ENCODE assay signal across 20 cellular contexts in the genomic region with DNA sequence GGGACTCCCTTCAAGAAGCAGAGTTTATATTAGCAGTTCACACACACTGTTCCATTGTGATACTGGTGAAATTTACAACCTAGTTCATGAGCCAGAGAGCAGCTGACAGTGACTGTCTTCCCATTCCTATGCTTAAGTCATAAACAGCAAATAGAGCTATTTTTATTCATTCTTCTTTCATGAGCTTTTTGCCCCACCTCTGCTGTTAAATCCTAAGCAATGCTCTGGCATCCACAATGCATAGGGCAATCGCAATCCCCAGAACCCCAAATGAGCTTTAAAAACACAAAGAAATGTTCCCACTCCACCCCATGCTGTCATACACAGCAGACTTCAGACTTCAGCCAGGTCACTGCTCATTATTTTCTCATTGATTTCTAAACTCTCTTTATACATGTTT.
DNase-seq lines count a peak whose midpoint lies in the region; ATAC-seq, FAIRE-seq and TF ChIP-seq lines count a peak whose summit lies in the region.
"Had no signal": no experiment of that assay in that cellular context is flagged by ENCODE, and none has a peak within 500 bp of the region (broad histone marks: within the 10 kb centered on the region; RNA-seq: fewer than 3 reads in every experiment).

No MANE protein-coding gene starts in this region.

- peak overlapping the region; percentile 27 for H3K4me3 Mint-ChIP-seq in nephron progenitor cell
- H3K4me3 Mint-ChIP-seq: activated T-cell treated with anti-CD3 and anti-CD28 coated beads, Interleukin-2, amount 50 U/mL, for 4 hours had no signal

- H3K4ac ChIP-seq in IMR-90 (ENCODE audit: low read depth, low read length) (no peak overlapping the region), H1 (replicated peaks; ENCODE audit: insufficient read length, low read depth, low read length) (no peak overlapping the region)

- intact Hi-C loops in IMR-90 (cut with micrococcal nuclease): no loop called here
- intact Hi-C loops in heart right ventricle (cut with DNase I): loop anchor here in 6 of 10 donors (5.0 to 10.0 kb wide), 6 partner anchors 85 to 555 kb away; no protein-coding TSS in a partner anchor
- intact Hi-C loops in spleen (cut with DNase I; ENCODE audit: low total_unique reads): loop anchor here (10.0 kb wide), 1 partner anchor 65 kb away; no protein-coding TSS in a partner anchor

- no peak overlapping the region for H2AFZ ChIP-seq in IMR-90 (replicated peaks; ENCODE audit: low read length, poor library complexity)
- 0 out of 2 replicates have a peak overlapping the region, but pooled peaks have one; percentile 40 for H2AFZ ChIP-seq in H1 (ENCODE audit: low read length)

- no peak overlapping the region for H3K56ac ChIP-seq in IMR-90 (ENCODE audit: extremely low read depth, insufficient read depth, low read length)
- H3K56ac ChIP-seq in H1 (replicated peaks; ENCODE audit: insufficient read length, low read depth, low read length): no peak overlapping the region

- H3K4me2 ChIP-seq in IMR-90 (ENCODE audit: low read depth, low read length) (no peak overlapping the region), H1 (ENCODE audit: insufficient read depth in 1 of 2, low read depth in 2 of 2, low read length in 2 of 2) (no peak overlapping the region)
- H3K4me2 ChIP-seq: BLaER1 had no signal

- H3K27me3 Mint-ChIP-seq in nephron progenitor cell (ENCODE audit: low read depth, poor library complexity): no peaks in the 10 kb centered on the region

- H3K9me1 ChIP-seq in IMR-90 (ENCODE audit: insufficient read depth, low read length): no peaks in the 10 kb centered on the region

- H2BK120ac ChIP-seq in IMR-90 (ENCODE audit: low read depth, low read length) (no peak overlapping the region), H1 (replicated peaks; ENCODE audit: low read depth, low read length) (no peak overlapping the region)

- no peak overlapping the region for H3K23ac ChIP-seq in IMR-90 (ENCODE audit: low read depth, low read length)
- H3K23ac ChIP-seq in H1 (ENCODE audit: insufficient read length): no peak overlapping the region

- H3K14ac ChIP-seq in IMR-90 (replicated peaks; ENCODE audit: low read depth, low read length) (no peak overlapping the region), H1 (ENCODE audit: insufficient read length) (no peak overlapping the region)

- no TSS peak for BruUV-seq in IMR-90 (replicated peaks; lab: Mats Ljungman, UMichigan)

- no peaks in the 10 kb centered on the region for H3K79me1 ChIP-seq in IMR-90 (ENCODE audit: low read depth in 1 of 2, low read length in 2 of 2)
- no peaks in the 10 kb centered on the region for H3K79me1 ChIP-seq in H1 (ENCODE audit: low read depth, low read length)

- no peaks in the 10 kb centered on the region for H3K23me2 ChIP-seq in H1 (ENCODE audit: low read depth, low read length)

- H4K20me1 ChIP-seq in IMR-90 (ENCODE audit: insufficient read depth, low read length) (no peaks in the 10 kb centered on the region), H1 (replicated peaks in 1 of 2; ENCODE audit: control insufficient read depth in 1 of 2, insufficient read depth in 2 of 2, low read length in 2 of 2) (no peaks in the 10 kb centered on the region)
- H4K20me1 ChIP-seq: BLaER1 had no signal

- H3K18ac ChIP-seq in IMR-90 (ENCODE audit: low read depth, low read length): no peak overlapping the region
- no peak overlapping the region for H3K18ac ChIP-seq in H1 (ENCODE audit: extremely low read depth, low read length)

- H3K27ac ChIP-seq in IMR-90 (ENCODE audit: insufficient read depth, low read length): no peak overlapping the region
- H3K27ac ChIP-seq in H1 (ENCODE audit: low read depth, low read length): no peak overlapping the region
- no peak overlapping the region for H3K27ac ChIP-seq in heart right ventricle
- no peak overlapping the region for H3K27ac ChIP-seq in spleen
- H3K27ac ChIP-seq: BLaER1, coronary artery, Peyer's patch had no signal

- DNase-seq in AG20443 (ENCODE audit: low spot score) (peak; percentile 85), IMR-90 (peak; percentile 35), H1 (ENCODE audit: low read depth in 1 of 2, low spot score in 2 of 2) (no peak), nephron progenitor cell (no peak), heart right ventricle (no peak), NCI-H1092 (lab: John Stamatoyannopoulos, UW) (no peak), H7 (no peak), spleen (no peak)
- DNase-seq: activated CD4-positive, alpha-beta T cell treated with anti-CD3 and anti-CD28 coated beads for 48 hours; activated T-cell treated with anti-CD3 and anti-CD28 coated beads, Interleukin-2, amount 50 U/mL, for 4 hours; amniotic stem cell; DND-41; NCI-H146; NCI-H510A; occipital lobe; Peyer's patch; T-helper 9 cell had no signal

- no peaks in the 10 kb centered on the region for H3K36me3 ChIP-seq in IMR-90 (ENCODE audit: control insufficient read depth, insufficient read depth, low read length)
- H3K36me3 ChIP-seq in H1 (ENCODE audit: control insufficient read depth in 2 of 4, insufficient read depth in 4 of 4, low read length in 3 of 4): no peaks in the 10 kb centered on the region
- no peaks in the 10 kb centered on the region for H3K36me3 ChIP-seq in heart right ventricle
- H3K36me3 ChIP-seq in H7 (replicated peaks; ENCODE audit: control insufficient read depth, insufficient read depth, low read length): no peaks in the 10 kb centered on the region
- no peaks in the 10 kb centered on the region for H3K36me3 ChIP-seq in spleen
- H3K36me3 ChIP-seq: BLaER1, Peyer's patch had no signal

- FAIRE-seq in H1 (lab: Jason Lieb, UNC): no peak

- TF ChIP-seq EP300 in H1 (IDR thresholded peaks at IDR 0.05; ENCODE audit: borderline replicate concordance in 1 of 2, low read depth in 2 of 2, low read length in 2 of 2): no peak

- H2BK5ac ChIP-seq in IMR-90 (ENCODE audit: low read depth, low read length, poor library complexity, severe bottlenecking): no peak overlapping the region
- H2BK5ac ChIP-seq in H1 (ENCODE audit: low read depth, low read length): no peak overlapping the region

- H3K4me3 ChIP-seq in IMR-90 (ENCODE audit: insufficient read depth, low read depth, low read length) (no peak overlapping the region), H1 (ENCODE audit: extremely low read depth in 1 of 4, insufficient read depth in 2 of 4, low read depth in 3 of 4, low read length in 4 of 4) (no peak overlapping the region), heart right ventricle (no peak overlapping the region), H7 (ENCODE audit: insufficient read depth, low read depth, low read length) (no peak overlapping the region), spleen (no peak overlapping the region)
- H3K4me3 ChIP-seq: BLaER1, coronary artery, Peyer's patch had no signal

- CTCF ChIA-PET in IMR-90 (lab: Yijun Ruan, JAX): interaction anchor here (1.2 kb wide), 1 partner anchor 351 kb away, joined by 4 read pairs; no protein-coding TSS in a partner anchor
- CTCF ChIA-PET in H1 (lab: Charles Lee; ENCODE audit: partially characterized antibody): interaction anchor here (0.6 to 2.5 kb wide), 10 partner anchors 9 to 450 kb away, joined by 3 to 13 read pairs (median 5); no protein-coding TSS in a partner anchor

- H3K4me1 Mint-ChIP-seq in nephron progenitor cell: peaks cover 43% of the 10 kb centered on the region

- H2BK15ac ChIP-seq in IMR-90 (ENCODE audit: low read depth, low read length) (no peak overlapping the region), H1 (ENCODE audit: low read length) (no peak overlapping the region)

- WGBS in IMR-90 (ENCODE audit: extremely low coverage in 2 of 2, insufficient read length in 1 of 2), 2 experiments: 100% methylated on average over 1 of the region's 1 CpG; no CpG with 5 or more reads in 1 of the 2 experiments
- WGBS in H1 (ENCODE audit: extremely low coverage in 1 of 2, insufficient coverage in 1 of 2, insufficient read length in 1 of 2, insufficient replicate concordance in 2 of 2, low coverage in 1 of 2, low lambda C conversion rate in 2 of 2, missing lambda C conversion rate in 1 of 2), 2 experiments: 83% methylated on average over 1 of the region's 1 CpG; no CpG with 5 or more reads in 1 of the 2 experiments
- WGBS in heart right ventricle, 2 donors: 76 to 91% methylated on average over 1 of the region's 1 CpG
- WGBS in spleen, 5 donors: 83 to 91% (median 87%) methylated on average over 1 of the region's 1 CpG

- POLR2A ChIA-PET in IMR-90 (lab: Charles Lee; ENCODE audit: unreplicated experiment) (no interaction called here), H1 (lab: Charles Lee; ENCODE audit: partially characterized antibody) (no interaction called here)

- H2BK20ac ChIP-seq in IMR-90 (ENCODE audit: low read depth, low read length) (no peak overlapping the region), H1 (ENCODE audit: low read length) (no peak overlapping the region)

- TF ChIP-seq POLR2A in IMR-90 (IDR thresholded peaks at IDR 0.05; ENCODE audit: low read depth, low read length) (no peak), H1 (IDR thresholded peaks at IDR 0.05; ENCODE audit: control extremely low read depth in 1 of 2, low read depth in 2 of 2, low read length in 2 of 2) (no peak), spleen (IDR thresholded peaks at IDR 0.05) (no peak)

- peak overlapping the region; percentile 74 for H3K27ac Mint-ChIP-seq in nephron progenitor cell

- H2BK12ac ChIP-seq in H1 (ENCODE audit: low read depth, low read length): no peak overlapping the region

- no peak overlapping the region for H4K5ac ChIP-seq in IMR-90 (ENCODE audit: low read depth, low read length)
- no peak overlapping the region for H4K5ac ChIP-seq in H1 (ENCODE audit: insufficient read length, low read depth, low read length)

- dilution Hi-C loops in IMR-90 (cut with HindIII; ENCODE audit: low sequenced_read_pairs, unreplicated experiment): no loop called here

- H4K91ac ChIP-seq in IMR-90 (ENCODE audit: insufficient read depth, low read depth, low read length): no peak overlapping the region
- H4K91ac ChIP-seq in H1 (replicated peaks; ENCODE audit: insufficient read length, low read length): no peak overlapping the region

- in situ Hi-C loops in IMR-90 (cut with MboI; ENCODE audit: low sequenced_read_pairs): loop anchor here (10.0 kb wide), 2 partner anchors 245 to 555 kb away; no protein-coding TSS in a partner anchor

- H4K8ac ChIP-seq in IMR-90 (ENCODE audit: low read depth in 2 of 2, low read length in 2 of 2) (no peak overlapping the region), H1 (ENCODE audit: extremely low read depth, insufficient read depth, low read length) (no peak overlapping the region)

- no peaks in the 10 kb centered on the region for H3K79me2 ChIP-seq in H1 (ENCODE audit: control insufficient read depth in 1 of 2, insufficient read depth in 2 of 2, low read length in 2 of 2)

- ATAC-seq in IMR-90 (ENCODE audit: low read depth): no peak
- no peak for ATAC-seq in heart right ventricle
- ATAC-seq: activated T-cell treated with anti-CD3 and anti-CD28 coated beads, Interleukin-2, amount 50 U/mL, for 4 hours; esophagus mucosa had no signal

- H3K36me3 Mint-ChIP-seq in nephron progenitor cell (ENCODE audit: low read depth): peaks cover 5% of the 10 kb centered on the region

- TF ChIP-seq RAD21 in IMR-90 (IDR thresholded peaks at IDR 0.05; ENCODE audit: low read length): no peak
- TF ChIP-seq RAD21 in H1 (IDR thresholded peaks at IDR 0.05 in 1 of 2, conservative IDR thresholded peaks at IDR 0.05 in 1 of 2; ENCODE audit: low read depth in 2 of 2, low read length in 2 of 2): no peak

- no peak overlapping the region for H2AK9ac ChIP-seq in IMR-90 (replicated peaks; ENCODE audit: low read depth, low read length, poor library complexity)

- peaks cover 29% of the 10 kb centered on the region for H3K9me3 Mint-ChIP-seq in nephron progenitor cell
- H3K9me3 Mint-ChIP-seq: activated T-cell treated with anti-CD3 and anti-CD28 coated beads, Interleukin-2, amount 50 U/mL, for 4 hours had no signal

- H3K9ac ChIP-seq in IMR-90 (ENCODE audit: low read depth, low read length): no peak overlapping the region
- no peak overlapping the region for H3K9ac ChIP-seq in H1 (replicated peaks in 1 of 4; ENCODE audit: extremely low read depth in 1 of 4, low read depth in 3 of 4, low read length in 3 of 4)
- H3K9ac ChIP-seq: BLaER1 had no signal

- H3K27me3 ChIP-seq in IMR-90 (ENCODE audit: control insufficient read depth, insufficient read depth, low read length) (peaks cover 3% of the 10 kb centered on the region; the same call in 1 of the 2 replicates), H1 (replicated peaks in 1 of 4; ENCODE audit: control insufficient read depth in 3 of 4, extremely low read depth in 1 of 4, insufficient read depth in 3 of 4, low read length in 3 of 4) (no peaks in the 10 kb centered on the region), heart right ventricle (no peaks in the 10 kb centered on the region), H7 (ENCODE audit: control insufficient read depth, insufficient read depth, low read length) (no peaks in the 10 kb centered on the region), spleen (replicated peaks in 1 of 7) (no peaks in the 10 kb centered on the region)
- H3K27me3 ChIP-seq: Peyer's patch had no signal

- H3K9me3 ChIP-seq in IMR-90 (ENCODE audit: control insufficient read depth, insufficient read depth, low read length) (peaks cover 3% of the 10 kb centered on the region; the same call in 1 of the 2 replicates), H1 (ENCODE audit: insufficient read depth in 2 of 2, low read depth in 1 of 2, low read length in 1 of 2) (no peaks in the 10 kb centered on the region), heart right ventricle (peaks cover 0 to 10% (median 0%) of the 10 kb centered on the region in 11 donors), spleen (no peaks in the 10 kb centered on the region)
- H3K9me3 ChIP-seq: Peyer's patch had no signal

- H3K4me1 ChIP-seq in IMR-90 (ENCODE audit: control insufficient read depth, insufficient read depth, low read length): no peaks in the 10 kb centered on the region
- H3K4me1 ChIP-seq in H1 (replicated peaks in 1 of 4; ENCODE audit: control insufficient read depth in 3 of 4, insufficient read depth in 4 of 4, low read length in 3 of 4): no peaks in the 10 kb centered on the region
- no peaks in the 10 kb centered on the region for H3K4me1 ChIP-seq in heart right ventricle
- peaks cover 0 to 5% (median 0%) of the 10 kb centered on the region in 6 donors for H3K4me1 ChIP-seq in spleen
- H3K4me1 ChIP-seq: BLaER1, Peyer's patch had no signal

- H2AK5ac ChIP-seq in IMR-90 (ENCODE audit: low read depth, low read length): no peak overlapping the region
- no peak overlapping the region for H2AK5ac ChIP-seq in H1 (ENCODE audit: low read depth, low read length)

- TF ChIP-seq CTCF in IMR-90 (conservative IDR thresholded peaks at IDR 0.05; ENCODE audit: low read depth, low read length) (no peak), H1 (IDR thresholded peaks at IDR 0.05; ENCODE audit: control extremely low read depth in 1 of 3, insufficient read depth in 1 of 3, low read depth in 1 of 3, low read length in 3 of 3) (no peak), nephron progenitor cell (IDR thresholded peaks at IDR 0.05) (no peak), heart right ventricle (IDR thresholded peaks at IDR 0.05) (no peak), spleen (IDR thresholded peaks at IDR 0.05 in 8 of 11, conservative IDR thresholded peaks at IDR 0.05 in 3 of 11) (no peak)

Comparison
In these comparisons a context has a peak if more than half of its experiments do, and no peak if none do; other contexts are left out.
1. DNase-seq: peak in AG20443 (single experiment) and IMR-90 (single experiment); none in H1 (0 of 2), nephron progenitor cell (single experiment), heart right ventricle (0 of 2), NCI-H1092 (single experiment), H7 (single experiment) and spleen (single experiment).